25 cellular contexts compared by ENCODE assay signal in the genomic region with DNA sequence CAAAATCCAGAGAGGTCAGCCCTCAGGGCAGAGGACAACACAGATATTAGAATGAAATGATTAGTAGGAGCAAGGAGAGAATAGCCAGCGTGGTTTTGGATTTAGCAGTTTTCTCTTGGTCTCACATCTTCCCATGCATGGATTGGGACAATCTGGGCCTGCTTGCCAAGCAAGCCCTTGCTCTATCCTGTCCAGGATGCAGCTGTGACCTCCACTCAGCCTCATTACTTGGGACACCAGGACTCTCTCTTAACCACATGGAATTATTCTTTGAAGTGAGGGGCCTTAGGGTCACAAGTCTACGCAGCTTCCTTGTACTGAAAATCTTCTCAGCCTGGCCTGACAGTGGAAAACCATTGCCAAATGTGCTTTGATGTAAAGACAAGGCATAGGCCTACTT. TPM values are rescaled to one million over a fixed set of nuclear protein-coding genes. Genes with fewer than 3 reads are reported as not detected.
"Had no signal": no experiment of that assay in that cellular context is flagged by ENCODE, and none has a peak within 500 bp of the region (broad histone marks: within the 10 kb centered on the region; RNA-seq: fewer than 3 reads in every experiment).

No MANE protein-coding gene starts in this region.

- FAIRE-seq: colon had no signal

- H3K36me3 ChIP-seq: ascending aorta, esophagus muscularis mucosa, gastroesophageal sphincter, upper lobe of right lung, WERI-Rb-1 had no signal

- H3K27me3 Mint-ChIP-seq: activated T-cell treated with anti-CD3 and anti-CD28 coated beads, Interleukin-2, amount 50 U/mL, for 24 hours; activated T-helper 17 cell treated with anti-CD3 and anti-CD28 coated beads, Interleukin-2, amount 50 U/mL, for 72 hours; central memory CD8-positive, alpha-beta T cell; natural killer cell treated with Interleukin-12 subunit alpha and Interleukin-12 subunit beta and Interleukin-15 and Interleukin-18, amount 100 ng/mL, for 72 hours had no signal

- H3K9me3 Mint-ChIP-seq: activated naive CD4-positive, alpha-beta T cell treated with anti-CD3 and anti-CD28 coated beads, Interleukin-2, amount 50 U/mL, for 72 hours; activated T-helper 17 cell treated with anti-CD3 and anti-CD28 coated beads, Interleukin-2, amount 50 U/mL, for 72 hours; central memory CD8-positive, alpha-beta T cell; T-helper 2 cell treated with Interferon-gamma antibody and Interleukin-4, amounts not matched to agents 5 μg/mL and 100 μg/mL, for 36 hours had no signal

- ATAC-seq: activated naive CD4-positive, alpha-beta T cell treated with anti-CD3 and anti-CD28 coated beads, Interleukin-2, amount 50 U/mL, for 72 hours; activated T-helper 17 cell treated with anti-CD3 and anti-CD28 coated beads, Interleukin-2, amount 50 U/mL, for 72 hours; gastroesophageal sphincter; left colon; natural killer cell treated with Interleukin-12 subunit alpha and Interleukin-12 subunit beta and Interleukin-15 and Interleukin-18, amount 100 ng/mL, for 72 hours; stimulated activated naive CD8-positive, alpha-beta T cell treated with anti-CD3 and anti-CD28 coated beads, Interleukin-15, Interleukin-2, amounts not matched to agents 100 U/mL and 50 U/mL, for 24 hours; T-cell; upper lobe of right lung had no signal

- H3K9me3 ChIP-seq: ascending aorta, esophagus muscularis mucosa, gastroesophageal sphincter, upper lobe of right lung had no signal

- H3K27ac ChIP-seq: ascending aorta, esophagus muscularis mucosa, gastroesophageal sphincter, upper lobe of right lung, WERI-Rb-1 had no signal

- DNase-seq: activated CD8-positive, alpha-beta memory T cell treated with anti-CD3 and anti-CD28 coated beads for 24 hours; activated CD8-positive, alpha-beta memory T cell treated with anti-CD3 and anti-CD28 coated beads, Interleukin-2, amount 50 U/mL, for 4 hours; activated T-cell treated with anti-CD3 and anti-CD28 coated beads, Interleukin-2, amount 50 U/mL, for 24 hours; effector memory CD4-positive, alpha-beta T cell; head of caudate nucleus; islet precursor cell; left colon; midbrain; nucleus accumbens; stimulated activated CD4-positive, alpha-beta T cell treated with anti-CD3 and anti-CD28 coated beads, Interleukin-2, amount 100 ng/mL, for 48 hours; stimulated activated naive CD8-positive, alpha-beta T cell treated with anti-CD3 and anti-CD28 coated beads, Interleukin-15, Interleukin-2, amounts not matched to agents 100 U/mL and 50 U/mL, for 24 hours; T-cell; upper lobe of right lung; WERI-Rb-1 had no signal

- H3K4me3 Mint-ChIP-seq: activated T-cell treated with anti-CD3 and anti-CD28 coated beads, Interleukin-2, amount 50 U/mL, for 24 hours; activated T-helper 17 cell treated with anti-CD3 and anti-CD28 coated beads, Interleukin-2, amount 50 U/mL, for 72 hours; central memory CD8-positive, alpha-beta T cell; natural killer cell treated with Interleukin-12 subunit alpha and Interleukin-12 subunit beta and Interleukin-15 and Interleukin-18, amount 100 ng/mL, for 72 hours; T-cell; T-helper 2 cell treated with Interferon-gamma antibody and Interleukin-4, amounts not matched to agents 5 μg/mL and 100 μg/mL, for 36 hours had no signal

- H3K4me1 ChIP-seq: ascending aorta, esophagus muscularis mucosa, gastroesophageal sphincter, upper lobe of right lung had no signal

- H3K4me1 Mint-ChIP-seq: activated T-helper 17 cell treated with anti-CD3 and anti-CD28 coated beads, Interleukin-2, amount 50 U/mL, for 72 hours; central memory CD8-positive, alpha-beta T cell; T-cell had no signal

- H3K27ac Mint-ChIP-seq: activated naive CD4-positive, alpha-beta T cell treated with anti-CD3 and anti-CD28 coated beads, Interleukin-2, amount 50 U/mL, for 72 hours; activated T-cell treated with anti-CD3 and anti-CD28 coated beads, Interleukin-2, amount 50 U/mL, for 24 hours; activated T-helper 17 cell treated with anti-CD3 and anti-CD28 coated beads, Interleukin-2, amount 50 U/mL, for 72 hours; natural killer cell treated with Interleukin-12 subunit alpha and Interleukin-12 subunit beta and Interleukin-15 and Interleukin-18, amount 100 ng/mL, for 72 hours; T-cell; T-helper 2 cell treated with Interferon-gamma antibody and Interleukin-4, amounts not matched to agents 5 μg/mL and 100 μg/mL, for 36 hours had no signal

- H3K27me3 ChIP-seq: ascending aorta, esophagus muscularis mucosa, gastroesophageal sphincter, upper lobe of right lung had no signal

- H3K36me3 Mint-ChIP-seq: activated naive CD4-positive, alpha-beta T cell treated with anti-CD3 and anti-CD28 coated beads, Interleukin-2, amount 50 U/mL, for 72 hours; natural killer cell treated with Interleukin-12 subunit alpha and Interleukin-12 subunit beta and Interleukin-15 and Interleukin-18, amount 100 ng/mL, for 72 hours; T-cell had no signal

- H3K4me3 ChIP-seq: ascending aorta, esophagus muscularis mucosa, gastroesophageal sphincter, lung, upper lobe of right lung had no signal

RNA-seq across cellular contexts. Expression of a gene that starts 28.0 kb away (rescaled TPM):
- total RNA-seq: activated naive CD4-positive, alpha-beta T cell treated with anti-CD3 and anti-CD28 coated beads, Interleukin-2, amount 50 U/mL, for 72 hours; activated T-helper 17 cell treated with anti-CD3 and anti-CD28 coated beads, Interleukin-2, amount 50 U/mL, for 72 hours; dermis microvascular lymphatic vessel endothelial cell; natural killer cell treated with Interleukin-12 subunit alpha and Interleukin-12 subunit beta and Interleukin-15 and Interleukin-18, amount 100 ng/mL, for 72 hours had no signal
